In genomic region chr7:77738871-77739270, GRCh38 we compare ENCODE assay signal across 1 cellular context.
TF ChIP-seq lines count a peak whose summit lies in the region.

No MANE protein-coding gene starts in this region.

TF ChIP-seq in endothelial cell of umbilical vein, 7 proteins besides CTCF, POLR2A, EP300 and RAD21:
- TF ChIP-seq MAX (IDR thresholded peaks at IDR 0.05; ENCODE audit: insufficient read depth, insufficient read length) (no peak), EZH2 (IDR thresholded peaks at IDR 0.05; ENCODE audit: borderline replicate concordance, low read depth, low read length, severe bottlenecking) (no peak), POLR2AphosphoS5 (IDR thresholded peaks at IDR 0.05; ENCODE audit: insufficient read depth, low read depth, low read length) (peak; percentile 64), GATA2 (IDR thresholded peaks at IDR 0.05; ENCODE audit: insufficient read depth, insufficient read length, low read depth, low read length) (peak; percentile 90), FOS (IDR thresholded peaks at IDR 0.05; ENCODE audit: borderline replicate concordance, insufficient read depth, low read length) (peak; percentile 20), JUN (IDR thresholded peaks at IDR 0.05; ENCODE audit: borderline replicate concordance, insufficient read depth, insufficient read length, low read depth) (peak; percentile 61)
